Comparison of ENCODE assay signal across 8 cellular contexts in genomic region chr19:58575183-58576041, GRCh38. TPM values are rescaled to one million over a fixed set of nuclear protein-coding genes. Genes with fewer than 3 reads are reported as not detected.
A peak's percentile ranks its signal among the peaks of the same experiment; 100 is the strongest.
DNase-seq lines count a peak whose midpoint lies in the region; ATAC-seq, FAIRE-seq and TF ChIP-seq lines count a peak whose summit lies in the region.

No MANE protein-coding gene starts in this region.

- CTCF ChIA-PET in A549 (lab: Yijun Ruan, JAX) = interaction anchor here (0.6 to 5.8 kb wide), 4 partner anchors 9 to 168 kb away, joined by 3 to 39 read pairs (median 4); partner anchors contain the start of gene ZBTB45

- peak; percentile 93 to 95 for DNase-seq in A549 (ENCODE audit: low read depth in 1 of 2, low spot score in 1 of 2)
- peak; percentile 95 for DNase-seq in coronary artery (ENCODE audit: low spot score)
- peak; percentile 84 to 97 for DNase-seq in lower leg skin (ENCODE audit: low spot score in 2 of 2)
- peak in 2 of 3 donors; percentile 68 to 77 for DNase-seq in stimulated activated CD4-positive, alpha-beta T cell treated with anti-CD3 and anti-CD28 coated beads, TNF-alpha, amount 100 ng/mL, for 48 hours (ENCODE audit: low read depth in 3 of 3)
- no peak for DNase-seq in NCI-H2107 (lab: John Stamatoyannopoulos, UW)

- TF ChIP-seq RAD21 in A549 (conservative IDR thresholded peaks at IDR 0.05 in 1 of 2, IDR thresholded peaks at IDR 0.05 in 1 of 2) = no peak

- TF ChIP-seq POLR2A in A549 (IDR thresholded peaks at IDR 0.05; ENCODE audit: low read length) (peak; percentile 82), lower leg skin (IDR thresholded peaks at IDR 0.05) (no peak)

- no peak for TF ChIP-seq CTCF in A549 (IDR thresholded peaks at IDR 0.05)
- TF ChIP-seq CTCF in coronary artery (IDR thresholded peaks at IDR 0.05) = no peak
- TF ChIP-seq CTCF in lower leg skin (IDR thresholded peaks at IDR 0.05) = no peak

- peak overlapping the region; percentile 92 for H3K4me2 ChIP-seq in A549

- POLR2A ChIA-PET in A549 (lab: Yijun Ruan, JAX) = interaction anchor here (0.7 to 2.6 kb wide), 11 partner anchors 8 to 213 kb away, joined by 3 to 34 read pairs (median 4); partner anchors contain the start of genes CHMP2A, TRIM28, UBE2M and ZBTB45

- peak; percentile 70 to 77 for ATAC-seq in A549
- peak; percentile 42 for ATAC-seq in GM19035 (IDR thresholded peaks at IDR 0.05; ENCODE audit: unreplicated experiment)
- peak; percentile 33 for ATAC-seq in HG03342 (IDR thresholded peaks at IDR 0.05; ENCODE audit: unreplicated experiment)
- ATAC-seq in activated CD4-positive, CD25-positive, alpha-beta regulatory T cell treated with anti-CD3 and anti-CD28 coated beads, Interleukin-2, amount 50 U/mL, for 24 hours = peak; percentile 34 to 37

- no peaks in the 10 kb centered on the region for H3K9me3 ChIP-seq in A549

- FAIRE-seq in A549 (lab: Jason Lieb, UNC) = peak; percentile 18

- H3K27ac ChIP-seq in A549 = peak overlapping the region; percentile 91
- peak overlapping the region; percentile 89 to 99 for H3K27ac ChIP-seq in coronary artery

- intact Hi-C loops in lower leg skin (cut with DNase I; ENCODE audit: low total_unique reads) = no loop called here

- TF ChIP-seq EP300 in A549 (IDR thresholded peaks at IDR 0.05) = no peak

- peak overlapping the region; percentile 67 for H3K4me3 ChIP-seq in A549
- peak overlapping the region; percentile 97 for H3K4me3 ChIP-seq in coronary artery
- peak overlapping the region; percentile 54 for H3K4me3 ChIP-seq in lower leg skin (ENCODE audit: low read depth, poor library complexity, severe bottlenecking)

- WGBS in A549 (ENCODE audit: missing lambda C conversion rate) = under 1% methylated on average over 49 of the region's 66 CpGs
- WGBS in lower leg skin, 2 donors = 0% methylated on average over 50 to 52 of the region's 66 CpGs

- H3K4me1 ChIP-seq in A549 = peaks cover 15% of the 10 kb centered on the region

TF ChIP-seq in A549, 52 proteins besides CTCF, POLR2A, EP300 and RAD21 (continues in another document):
- TF ChIP-seq, protein P1, sequence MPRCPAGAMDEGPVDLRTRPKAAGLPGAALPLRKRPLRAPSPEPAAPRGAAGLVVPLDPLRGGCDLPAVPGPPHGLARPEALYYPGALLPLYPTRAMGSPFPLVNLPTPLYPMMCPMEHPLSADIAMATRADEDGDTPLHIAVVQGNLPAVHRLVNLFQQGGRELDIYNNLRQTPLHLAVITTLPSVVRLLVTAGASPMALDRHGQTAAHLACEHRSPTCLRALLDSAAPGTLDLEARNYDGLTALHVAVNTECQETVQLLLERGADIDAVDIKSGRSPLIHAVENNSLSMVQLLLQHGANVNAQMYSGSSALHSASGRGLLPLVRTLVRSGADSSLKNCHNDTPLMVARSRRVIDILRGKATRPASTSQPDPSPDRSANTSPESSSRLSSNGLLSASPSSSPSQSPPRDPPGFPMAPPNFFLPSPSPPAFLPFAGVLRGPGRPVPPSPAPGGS (IDR thresholded peaks at IDR 0.05) = peak; percentile 86
- TF ChIP-seq TP53 (CRISPR knock-in tag; IDR thresholded peaks at IDR 0.05) = peak; percentile 77; the same call in 1 of the 2 replicates
- TF ChIP-seq, protein P2, sequence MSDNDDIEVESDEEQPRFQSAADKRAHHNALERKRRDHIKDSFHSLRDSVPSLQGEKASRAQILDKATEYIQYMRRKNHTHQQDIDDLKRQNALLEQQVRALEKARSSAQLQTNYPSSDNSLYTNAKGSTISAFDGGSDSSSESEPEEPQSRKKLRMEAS (IDR thresholded peaks at IDR 0.05) = peak; percentile 85
- TF ChIP-seq HMGXB4 (CRISPR knock-in tag; IDR thresholded peaks at IDR 0.05; ENCODE audit: borderline replicate concordance) = peak; percentile 62; the same call in 1 of the 2 replicates
- TF ChIP-seq JUN (IDR thresholded peaks at IDR 0.05) = peak; percentile 54 to 94
- TF ChIP-seq REST (IDR thresholded peaks at IDR 0.05) = peak; percentile 13; the same call in 1 of the 2 replicates
- TF ChIP-seq RNF2 (IDR thresholded peaks at IDR 0.05; ENCODE audit: borderline replicate concordance, low read depth) = no peak
- TF ChIP-seq, protein P3, sequence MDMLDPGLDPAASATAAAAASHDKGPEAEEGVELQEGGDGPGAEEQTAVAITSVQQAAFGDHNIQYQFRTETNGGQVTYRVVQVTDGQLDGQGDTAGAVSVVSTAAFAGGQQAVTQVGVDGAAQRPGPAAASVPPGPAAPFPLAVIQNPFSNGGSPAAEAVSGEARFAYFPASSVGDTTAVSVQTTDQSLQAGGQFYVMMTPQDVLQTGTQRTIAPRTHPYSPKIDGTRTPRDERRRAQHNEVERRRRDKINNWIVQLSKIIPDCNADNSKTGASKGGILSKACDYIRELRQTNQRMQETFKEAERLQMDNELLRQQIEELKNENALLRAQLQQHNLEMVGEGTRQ (IDR thresholded peaks at IDR 0.05) = peak; percentile 59

RNA-seq across cellular contexts. Expression of gene MZF1, which starts 2.3 kb away (rescaled TPM):
- 19.5 and 20.3 TPM in 2 replicates for polyA plus RNA-seq in A549 (2011; rRNA removed)
- polyA plus RNA-seq in A549 (2012; cell fraction: cytosol; rRNA removed) = 26.2 and 35.9 TPM in 2 replicates
- 246 and 401 TPM in 2 replicates for polyA plus RNA-seq in A549 (2012; cell fraction: nucleus; rRNA removed)
- polyA plus RNA-seq in A549 (2017; fragmentation: RNase III; extraction: RNeasy Plus Mini Kit Qiagen cat#74134 plus additional on column Dnase treatment) = 19.1 to 21.7 TPM (median 20.3 TPM) in 3 replicates
- polyA minus RNA-seq in A549 (2011; rRNA and poly(A)+ RNA removed) = 18.7 and 18.9 TPM in 2 replicates
- 10 to 100 TPM; 14.8 to 34.7 (median 27.6) TPM for total RNA-seq in lower leg skin

RNA-seq across cellular contexts. Expression of gene UBE2M, which starts 17.0 kb away (rescaled TPM):
- polyA plus RNA-seq in A549 (2011; rRNA removed) (185 and 190 TPM in 2 replicates), A549 (2017; fragmentation: RNase III; extraction: RNeasy Plus Mini Kit Qiagen cat#74134 plus additional on column Dnase treatment) (135 to 139 TPM (median 137 TPM) in 3 replicates)
- polyA plus RNA-seq in A549 (2012; cell fraction: cytosol; rRNA removed) = 137 and 162 TPM in 2 replicates
- 124 and 127 TPM in 2 replicates for polyA plus RNA-seq in A549 (2012; cell fraction: nucleus; rRNA removed)
- 210 and 218 TPM in 2 replicates for polyA minus RNA-seq in A549 (2011; rRNA and poly(A)+ RNA removed)
- 10 to 100 TPM; 14.8 to 37.0 (median 23.6) TPM for total RNA-seq in lower leg skin

RNA-seq across cellular contexts. Expression of gene CHMP2A, which starts 20.5 kb away (rescaled TPM):
- 223 and 280 TPM in 2 replicates for polyA plus RNA-seq in A549 (2011; rRNA removed)
- 234 and 296 TPM in 2 replicates for polyA plus RNA-seq in A549 (2012; cell fraction: cytosol; rRNA removed)
- polyA plus RNA-seq in A549 (2012; cell fraction: nucleus; rRNA removed) = 118 and 141 TPM in 2 replicates
- polyA plus RNA-seq in A549 (2017; fragmentation: RNase III; extraction: RNeasy Plus Mini Kit Qiagen cat#74134 plus additional on column Dnase treatment) = 192 to 227 TPM (median 198 TPM) in 3 replicates
- polyA minus RNA-seq in A549 (2011; rRNA and poly(A)+ RNA removed) = 198 and 245 TPM in 2 replicates
- total RNA-seq in lower leg skin = 100 to 1,000 TPM; 104 to 129 (median 118) TPM

RNA-seq across cellular contexts. Expression of gene TRIM28, which starts 31.5 kb away (rescaled TPM):
- polyA plus RNA-seq in A549 (2011; rRNA removed) (576 and 735 TPM in 2 replicates), A549 (2017; fragmentation: RNase III; extraction: RNeasy Plus Mini Kit Qiagen cat#74134 plus additional on column Dnase treatment) (656 to 743 TPM (median 666 TPM) in 3 replicates)
- polyA plus RNA-seq in A549 (2012; cell fraction: cytosol; rRNA removed) = 1,530 and 1,851 TPM in 2 replicates
- polyA plus RNA-seq in A549 (2012; cell fraction: nucleus; rRNA removed) = 2,680 and 4,180 TPM in 2 replicates
- polyA minus RNA-seq in A549 (2011; rRNA and poly(A)+ RNA removed) = 1,927 and 2,378 TPM in 2 replicates
- 100 to 1,000 TPM; 225 to 412 (median 265) TPM for total RNA-seq in lower leg skin

RNA-seq across cellular contexts. Expression of gene ZBTB45, which starts 55.8 kb away (rescaled TPM):
- polyA plus RNA-seq in A549 (2011; rRNA removed) (6.2 and 6.4 TPM in 2 replicates), A549 (2017; fragmentation: RNase III; extraction: RNeasy Plus Mini Kit Qiagen cat#74134 plus additional on column Dnase treatment) (11.8 to 14.3 TPM (median 13.4 TPM) in 3 replicates)
- 14.2 and 19.4 TPM in 2 replicates for polyA plus RNA-seq in A549 (2012; cell fraction: cytosol; rRNA removed)
- polyA plus RNA-seq in A549 (2012; cell fraction: nucleus; rRNA removed) = 28.8 and 41.9 TPM in 2 replicates
- 4.7 and 7.5 TPM in 2 replicates for polyA minus RNA-seq in A549 (2011; rRNA and poly(A)+ RNA removed)
- total RNA-seq in lower leg skin = 10 to 100 TPM; 13.3 to 30.5 (median 18.4) TPM
